25 cellular contexts compared by ENCODE assay signal in genomic region chr7:132205515-132205914, GRCh38.
"Had no signal": no experiment of that assay in that cellular context is flagged by ENCODE, and none has a peak within 500 bp of the region (broad histone marks: within the 10 kb centered on the region; RNA-seq: fewer than 3 reads in every experiment).

No MANE protein-coding gene starts in this region.

- H3K27me3 ChIP-seq: dorsolateral prefrontal cortex, gastrocnemius medialis, heart left ventricle, hepatocyte, neutrophil, pancreas, suprapubic skin, thyroid gland, vagina had no signal

- DNase-seq: dorsolateral prefrontal cortex; effector CD4-positive, alpha-beta T cell; gastrocnemius medialis; heart left ventricle; kidney; mesenchymal stem cell; midbrain; naive thymus-derived CD4-positive, alpha-beta T cell; pancreas; stimulated activated CD4-positive, alpha-beta T cell treated with anti-CD3 and anti-CD28 coated beads, Interleukin-12 subunit alpha, Interleukin-12 subunit beta, amount 100 ng/mL, for 4 hours; stimulated activated CD4-positive, alpha-beta T cell treated with anti-CD3 and anti-CD28 coated beads, Interleukin-1b, Interleukin-23, amount 100 ng/mL, for 48 hours; stimulated activated CD4-positive, alpha-beta T cell treated with anti-CD3 and anti-CD28 coated beads, Interleukin-4, amount 100 ng/mL, for 1 hour; stimulated activated CD8-positive, alpha-beta memory T cell treated with anti-CD3 and anti-CD28 coated beads, Interleukin-4, amount 100 ng/mL, for 48 hours; stimulated activated naive CD4-positive, alpha-beta T cell; stimulated activated naive CD8-positive, alpha-beta T cell treated with anti-CD3 and anti-CD28 coated beads, Interleukin-15, amount 100 ng/mL, for 72 hours; thyroid gland; trophoblast cell had no signal

- H3K27ac Mint-ChIP-seq: naive thymus-derived CD4-positive, alpha-beta T cell; progenitor cell of endocrine pancreas had no signal

- H3K4me3 Mint-ChIP-seq: naive thymus-derived CD4-positive, alpha-beta T cell; stimulated activated naive CD8-positive, alpha-beta T cell treated with anti-CD3 and anti-CD28 coated beads, Interleukin-15, amount 100 ng/mL, for 72 hours had no signal

- H3K36me3 ChIP-seq: gastrocnemius medialis, heart left ventricle, neutrophil, pancreas, suprapubic skin, thyroid gland, vagina had no signal

- H3K9me3 Mint-ChIP-seq: stimulated activated naive CD8-positive, alpha-beta T cell treated with anti-CD3 and anti-CD28 coated beads, Interleukin-15, amount 100 ng/mL, for 72 hours had no signal

- H3K27ac ChIP-seq: dorsolateral prefrontal cortex, gastrocnemius medialis, heart left ventricle, hepatocyte, neutrophil, pancreas, suprapubic skin, thyroid gland, vagina had no signal

- ATAC-seq: gastrocnemius medialis; heart left ventricle; left lobe of liver; naive thymus-derived CD4-positive, alpha-beta T cell; pancreas; sciatic nerve; stimulated activated naive CD8-positive, alpha-beta T cell treated with anti-CD3 and anti-CD28 coated beads, Interleukin-15, amount 100 ng/mL, for 72 hours had no signal

- H3K4me3 ChIP-seq: dorsolateral prefrontal cortex, gastrocnemius medialis, heart left ventricle, hepatocyte, pancreas, smooth muscle cell, suprapubic skin, thyroid gland, vagina had no signal

- H3K9me3 ChIP-seq: gastrocnemius medialis, heart left ventricle, neutrophil, pancreas, suprapubic skin, thyroid gland, vagina had no signal

- H3K4me1 Mint-ChIP-seq: stimulated activated naive CD8-positive, alpha-beta T cell treated with anti-CD3 and anti-CD28 coated beads, Interleukin-15, amount 100 ng/mL, for 72 hours had no signal

- H3K36me3 Mint-ChIP-seq: naive thymus-derived CD4-positive, alpha-beta T cell had no signal
